Comparison of ENCODE assay signal across 27 cellular contexts in the genomic region with DNA sequence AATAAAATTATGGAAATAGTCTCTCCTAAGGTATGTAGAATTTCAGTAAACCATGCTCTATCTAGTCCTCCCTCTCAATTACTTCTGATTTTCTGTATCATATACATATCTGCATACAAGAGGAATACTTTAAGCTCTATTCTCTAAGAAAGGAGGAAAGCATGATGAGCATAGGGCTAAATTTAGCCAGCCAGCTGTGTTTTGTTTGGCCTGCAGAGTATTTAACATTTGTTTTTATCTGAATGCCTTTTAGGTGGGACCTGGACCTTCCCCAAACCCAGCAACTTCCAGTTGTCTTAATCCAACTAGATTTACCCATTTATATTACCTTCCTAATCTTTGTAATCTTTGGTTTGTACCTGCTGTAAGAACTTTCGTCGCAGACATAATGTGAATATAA. TPM values are rescaled to one million over a fixed set of nuclear protein-coding genes. Genes with fewer than 3 reads are reported as not detected.
DNase-seq lines count a peak whose midpoint lies in the region; ATAC-seq and TF ChIP-seq lines count a peak whose summit lies in the region.
"Had no signal": no experiment of that assay in that cellular context is flagged by ENCODE, and none has a peak within 500 bp of the region (broad histone marks: within the 10 kb centered on the region; RNA-seq: fewer than 3 reads in every experiment).

No MANE protein-coding gene starts in this region.

- no peak overlapping the region for H4K5ac ChIP-seq in IMR-90 (ENCODE audit: low read depth, low read length)

- H2AK5ac ChIP-seq in IMR-90 (ENCODE audit: low read depth, low read length): no peak overlapping the region

- H3K18ac ChIP-seq in IMR-90 (ENCODE audit: low read depth, low read length): no peak overlapping the region

- TF ChIP-seq CTCF in IMR-90 (conservative IDR thresholded peaks at IDR 0.05; ENCODE audit: low read depth, low read length) (no peak), astrocyte of the spinal cord (IDR thresholded peaks at IDR 0.05; ENCODE audit: low read depth, low read length) (no peak), fibroblast of the aortic adventitia (IDR thresholded peaks at IDR 0.05; ENCODE audit: insufficient read depth, low read length) (no peak), testis (IDR thresholded peaks at IDR 0.05) (no peak), GM13976 (IDR thresholded peaks at IDR 0.05; ENCODE audit: borderline replicate concordance, control extremely low read depth, extremely low read depth, insufficient read depth, missing control alignments) (no peak)

- H3K23ac ChIP-seq in IMR-90 (ENCODE audit: low read depth, low read length): no peak overlapping the region

- BruUV-seq in IMR-90 (replicated peaks; lab: Mats Ljungman, UMichigan): no TSS peak

- no peak overlapping the region for H2BK15ac ChIP-seq in IMR-90 (ENCODE audit: low read depth, low read length)

- H2AK9ac ChIP-seq in IMR-90 (replicated peaks; ENCODE audit: low read depth, low read length, poor library complexity): no peak overlapping the region

- DNase-seq in IMR-90: peak; percentile 50
- DNase-seq in astrocyte of the spinal cord (ENCODE audit: low read depth, low spot score): peak; percentile 35
- peak; percentile 46 for DNase-seq in fibroblast of the aortic adventitia (ENCODE audit: low read depth)
- DNase-seq in testis: peak; percentile 50
- no peak for DNase-seq in NCI-H2107 treated with DMSO at 0.1 percent for 48 hours (lab: John Stamatoyannopoulos, UW; ENCODE audit: unreplicated experiment)
- no peak for DNase-seq in effector CD4-positive, alpha-beta T cell
- DNase-seq in GM13976 (ENCODE audit: low spot score): no peak
- DNase-seq: AML-193; CD4-positive, alpha-beta T cell; COR-L47; DMS53; GM23248; H9; Kasumi-1; NCI-H1105; NCI-H146; NCI-H1930; NCI-H2107; NCI-H446; NCI-H524 treated with DMSO at 0.1 percent for 48 hours; NCI-H774; Right ventricle myocardium superior; RPMI8226 had no signal

- no peaks in the 10 kb centered on the region for H3K79me1 ChIP-seq in IMR-90 (ENCODE audit: low read depth in 1 of 2, low read length in 2 of 2)

- H3K9ac ChIP-seq in IMR-90 (ENCODE audit: low read depth, low read length): no peak overlapping the region
- H3K9ac ChIP-seq: BLaER1 treated with 17β-estradiol and CSF1 and Interleukin-3, amounts not matched to agents 10 nM and 100 nM; GM23248 had no signal

- intact Hi-C loops in IMR-90 (cut with micrococcal nuclease) (loop anchor here (5.0 kb wide), 1 partner anchor 40 kb away; the partner anchor contains the start of gene FAM117B), testis (cut with DNase I; ENCODE audit: low total_unique reads) (no loop called here)

- H3K9me3 ChIP-seq in IMR-90 (ENCODE audit: control insufficient read depth, insufficient read depth, low read length) (no peaks in the 10 kb centered on the region), testis (no peaks in the 10 kb centered on the region)
- H3K9me3 ChIP-seq: BLaER1 treated with 17β-estradiol and CSF1 and Interleukin-3, amounts not matched to agents 10 nM and 100 nM; SJSA1 had no signal

- H2BK120ac ChIP-seq in IMR-90 (ENCODE audit: low read depth, low read length): no peak overlapping the region

- H3K4me2 ChIP-seq in IMR-90 (ENCODE audit: low read depth, low read length): no peak overlapping the region
- H3K4me2 ChIP-seq: BLaER1 treated with 17β-estradiol and CSF1 and Interleukin-3, amounts not matched to agents 10 nM and 100 nM had no signal

- H3K4me3 ChIP-seq in IMR-90 (ENCODE audit: insufficient read depth, low read depth, low read length) (no peak overlapping the region), astrocyte of the spinal cord (ENCODE audit: low read depth, low read length) (no peak overlapping the region), fibroblast of the aortic adventitia (ENCODE audit: low read depth, low read length) (no peak overlapping the region), testis (no peak overlapping the region)
- H3K4me3 ChIP-seq: BLaER1 treated with 17β-estradiol and CSF1 and Interleukin-3, amounts not matched to agents 10 nM and 100 nM; GM23248; K562; SJSA1 had no signal

- CTCF ChIA-PET in IMR-90 (lab: Yijun Ruan, JAX): no interaction called here

- no peak overlapping the region for H4K91ac ChIP-seq in IMR-90 (ENCODE audit: insufficient read depth, low read depth, low read length)

- no CpG with 5 or more reads among the region's 2 CpGs for WGBS in IMR-90 (ENCODE audit: extremely low coverage in 2 of 2, insufficient read length in 1 of 2), 2 experiments
- 65 to 81% methylated on average over 2 of the region's 2 CpGs for WGBS in testis, 2 donors

- ATAC-seq in IMR-90 (ENCODE audit: low read depth): no peak
- ATAC-seq: HepG2, K562 had no signal

- H2BK5ac ChIP-seq in IMR-90 (ENCODE audit: low read depth, low read length, poor library complexity, severe bottlenecking): no peak overlapping the region

- H2BK20ac ChIP-seq in IMR-90 (ENCODE audit: low read depth, low read length): no peak overlapping the region

- 0 out of 2 replicates have a peak, but pooled peaks cover 4% of the 10 kb centered on the region for H3K9me1 ChIP-seq in IMR-90 (ENCODE audit: insufficient read depth, low read length)

- H3K4ac ChIP-seq in IMR-90 (ENCODE audit: low read depth, low read length): no peak overlapping the region

- no peak for TF ChIP-seq RAD21 in IMR-90 (IDR thresholded peaks at IDR 0.05; ENCODE audit: low read length)

- dilution Hi-C loops in IMR-90 (cut with HindIII; ENCODE audit: low sequenced_read_pairs, unreplicated experiment): no loop called here

- H4K20me1 ChIP-seq in IMR-90 (ENCODE audit: insufficient read depth, low read length): no peaks in the 10 kb centered on the region
- H4K20me1 ChIP-seq: BLaER1 treated with 17β-estradiol and CSF1 and Interleukin-3, amounts not matched to agents 10 nM and 100 nM had no signal

- H3K56ac ChIP-seq in IMR-90 (ENCODE audit: extremely low read depth, insufficient read depth, low read length): no peak overlapping the region

- H3K27me3 ChIP-seq in IMR-90 (ENCODE audit: control insufficient read depth, insufficient read depth, low read length): no peaks in the 10 kb centered on the region
- H3K27me3 ChIP-seq in testis: no peaks in the 10 kb centered on the region
- H3K27me3 ChIP-seq: BLaER1 treated with 17β-estradiol and CSF1 and Interleukin-3, amounts not matched to agents 10 nM and 100 nM; SJSA1 had no signal

- no peak overlapping the region for H4K8ac ChIP-seq in IMR-90 (ENCODE audit: low read depth in 2 of 2, low read length in 2 of 2)

- H3K27ac ChIP-seq in IMR-90 (ENCODE audit: insufficient read depth, low read length) (no peak overlapping the region), testis (peak overlapping the region in 1 of 2 donors; percentile 55)
- H3K27ac ChIP-seq: BLaER1 treated with 17β-estradiol and CSF1 and Interleukin-3, amounts not matched to agents 10 nM and 100 nM; GM23248; SJSA1 had no signal

- no peak for TF ChIP-seq POLR2A in IMR-90 (IDR thresholded peaks at IDR 0.05; ENCODE audit: low read depth, low read length)
- TF ChIP-seq POLR2A in testis (IDR thresholded peaks at IDR 0.05): no peak

- H2AFZ ChIP-seq in IMR-90 (replicated peaks; ENCODE audit: low read length, poor library complexity): no peak overlapping the region
- H2AFZ ChIP-seq: GM23248 had no signal

- H3K14ac ChIP-seq in IMR-90 (replicated peaks; ENCODE audit: low read depth, low read length): no peak overlapping the region

- H3K36me3 ChIP-seq in IMR-90 (ENCODE audit: control insufficient read depth, insufficient read depth, low read length) (no peaks in the 10 kb centered on the region), testis (ENCODE audit: low read depth, missing control alignments) (no peaks in the 10 kb centered on the region)
- H3K36me3 ChIP-seq: BLaER1 treated with 17β-estradiol and CSF1 and Interleukin-3, amounts not matched to agents 10 nM and 100 nM; SJSA1 had no signal

- POLR2A ChIA-PET in IMR-90 (lab: Charles Lee; ENCODE audit: unreplicated experiment): interaction anchor here (0.6 kb wide), 1 partner anchor 202 kb away, joined by 3 read pairs; no protein-coding TSS in a partner anchor

- H3K4me1 ChIP-seq in IMR-90 (ENCODE audit: control insufficient read depth, insufficient read depth, low read length) (peaks cover 2% of the 10 kb centered on the region), testis (peaks cover 10% of the 10 kb centered on the region)

- in situ Hi-C loops in IMR-90 (cut with MboI; ENCODE audit: low sequenced_read_pairs) (loop anchor here (10.0 to 25.0 kb wide), 2 partner anchors 282 to 1320 kb away; partner anchors contain the start of gene ICA1L), astrocyte of the spinal cord (cut with HindIII; ENCODE audit: low sequenced_read_pairs) (no loop called here), GM13976 (cut with MboI; ENCODE audit: low sequenced_read_pairs, unreplicated experiment) (loop anchor here (25.0 kb wide), 2 partner anchors 270 to 845 kb away; partner anchors contain the start of gene ICA1L)

TF ChIP-seq in IMR-90, 13 proteins besides CTCF, POLR2A, EP300 and RAD21 (continues in another document):
- no peak for TF ChIP-seq MAZ (IDR thresholded peaks at IDR 0.05; ENCODE audit: borderline replicate concordance, low read depth, low read length)
- no peak for TF ChIP-seq RFX5 (IDR thresholded peaks at IDR 0.05; ENCODE audit: low read depth, low read length)
- no peak for TF ChIP-seq SMC3 (IDR thresholded peaks at IDR 0.05; ENCODE audit: low read depth, low read length)
- TF ChIP-seq BHLHE40 (IDR thresholded peaks at IDR 0.05; ENCODE audit: low read depth, low read length): no peak
- TF ChIP-seq MAFK (IDR thresholded peaks at IDR 0.05; ENCODE audit: low read depth, low read length): no peak
- TF ChIP-seq CHD1 (IDR thresholded peaks at IDR 0.05; ENCODE audit: low read depth, low read length): no peak
- no peak for TF ChIP-seq FOS (IDR thresholded peaks at IDR 0.05; ENCODE audit: low read depth, low read length)
- TF ChIP-seq, protein P1, sequence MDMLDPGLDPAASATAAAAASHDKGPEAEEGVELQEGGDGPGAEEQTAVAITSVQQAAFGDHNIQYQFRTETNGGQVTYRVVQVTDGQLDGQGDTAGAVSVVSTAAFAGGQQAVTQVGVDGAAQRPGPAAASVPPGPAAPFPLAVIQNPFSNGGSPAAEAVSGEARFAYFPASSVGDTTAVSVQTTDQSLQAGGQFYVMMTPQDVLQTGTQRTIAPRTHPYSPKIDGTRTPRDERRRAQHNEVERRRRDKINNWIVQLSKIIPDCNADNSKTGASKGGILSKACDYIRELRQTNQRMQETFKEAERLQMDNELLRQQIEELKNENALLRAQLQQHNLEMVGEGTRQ (IDR thresholded peaks at IDR 0.05; ENCODE audit: low read depth, low read length): no peak
- TF ChIP-seq CEBPB (IDR thresholded peaks at IDR 0.05; ENCODE audit: low read depth, low read length): no peak

RNA-seq across cellular contexts. Expression of gene FAM117B, which starts 42.2 kb away (rescaled TPM):
- 0.54 and 1.1 TPM in 2 replicates for total RNA-seq in IMR-90 (2012; rRNA removed)
- polyA plus RNA-seq in IMR-90 (2012; rRNA removed): 0.66 and 0.79 TPM in 2 replicates
- 0.32 and 0.38 TPM in 2 replicates for polyA plus RNA-seq in IMR-90 (2012; cell fraction: cytosol; rRNA removed)
- polyA plus RNA-seq in IMR-90 (2012; cell fraction: nucleus; rRNA removed; ENCODE audit: low replicate concordance): 0.25 and 1.0 TPM in 2 replicates
- 4.7 and 5.5 TPM in 2 replicates for total RNA-seq in fibroblast of the aortic adventitia (ENCODE audit: low replicate concordance)
- 10 to 100 TPM; 28.0 to 34.7 TPM for total RNA-seq in testis
- polyA plus RNA-seq in testis (ENCODE audit: insufficient read depth, low read depth, low replicate concordance): 9.8 TPM

Comparison
In these comparisons a context has a peak if more than half of its experiments do, and no peak if none do; other contexts are left out.
1. DNase-seq: peak in IMR-90 (single experiment), astrocyte of the spinal cord (single experiment), fibroblast of the aortic adventitia (single experiment) and testis (single experiment); none in NCI-H2107 treated with DMSO at 0.1 percent for 48 hours (single experiment), effector CD4-positive, alpha-beta T cell (single experiment) and GM13976 (single experiment).